1 cellular context compared by ENCODE assay signal in genomic region chr10:100470367-100470766, GRCh38.
TF ChIP-seq lines count a peak whose summit lies in the region.

No MANE protein-coding gene starts in this region.

TF ChIP-seq in HEK293, 187 proteins besides CTCF, POLR2A, EP300 and RAD21 (continued from another document and continues in another):
- no peak for TF ChIP-seq ZNF529 (tag by site-specific recombination; IDR thresholded peaks at IDR 0.05; ENCODE audit: insufficient replicate concordance)
- no peak for TF ChIP-seq ZNF518A (tag by site-specific recombination; conservative IDR thresholded peaks at IDR 0.05; ENCODE audit: low read depth)
- no peak for TF ChIP-seq SP3 (tag by site-specific recombination; IDR thresholded peaks at IDR 0.05)
- TF ChIP-seq ZNF23 (tag by site-specific recombination; IDR thresholded peaks at IDR 0.05; ENCODE audit: borderline replicate concordance) = no peak
- TF ChIP-seq ZNF121 (tag by site-specific recombination; IDR thresholded peaks at IDR 0.05) = peak; percentile 44; the same call in 1 of the 2 replicates
- TF ChIP-seq IKZF3 (tag by site-specific recombination; IDR thresholded peaks at IDR 0.05) = no peak
- no peak for TF ChIP-seq ZNF549 (tag by site-specific recombination; IDR thresholded peaks at IDR 0.05)
- TF ChIP-seq TRIM28 (IDR thresholded peaks at IDR 0.05; ENCODE audit: borderline replicate concordance, low read length) = no peak
- no peak for TF ChIP-seq YY2 (tag by site-specific recombination; IDR thresholded peaks at IDR 0.05)
- no peak for TF ChIP-seq ZNF48 (tag by site-specific recombination; IDR thresholded peaks at IDR 0.05)
- TF ChIP-seq ZNF621 (tag by site-specific recombination; IDR thresholded peaks at IDR 0.05) = no peak
- TF ChIP-seq ZNF324 (tag by site-specific recombination; IDR thresholded peaks at IDR 0.05) = no peak
- TF ChIP-seq ZNF600 (tag by site-specific recombination; IDR thresholded peaks at IDR 0.05) = peak; percentile 35; the same call in 1 of the 2 replicates
- no peak for TF ChIP-seq ZNF580 (tag by site-specific recombination; IDR thresholded peaks at IDR 0.05)
- TF ChIP-seq ZNF221 (tag by site-specific recombination; IDR thresholded peaks at IDR 0.05; ENCODE audit: borderline replicate concordance) = no peak
- TF ChIP-seq GLIS1 (tag by site-specific recombination; IDR thresholded peaks at IDR 0.05) = no peak
- TF ChIP-seq ZNF558 (tag by site-specific recombination; IDR thresholded peaks at IDR 0.05) = no peak
- TF ChIP-seq ZNF76 (tag by site-specific recombination; IDR thresholded peaks at IDR 0.05; ENCODE audit: borderline replicate concordance, low read depth) = no peak
- TF ChIP-seq ZNF223 (tag by site-specific recombination; IDR thresholded peaks at IDR 0.05) = no peak
- TF ChIP-seq, protein P1, sequence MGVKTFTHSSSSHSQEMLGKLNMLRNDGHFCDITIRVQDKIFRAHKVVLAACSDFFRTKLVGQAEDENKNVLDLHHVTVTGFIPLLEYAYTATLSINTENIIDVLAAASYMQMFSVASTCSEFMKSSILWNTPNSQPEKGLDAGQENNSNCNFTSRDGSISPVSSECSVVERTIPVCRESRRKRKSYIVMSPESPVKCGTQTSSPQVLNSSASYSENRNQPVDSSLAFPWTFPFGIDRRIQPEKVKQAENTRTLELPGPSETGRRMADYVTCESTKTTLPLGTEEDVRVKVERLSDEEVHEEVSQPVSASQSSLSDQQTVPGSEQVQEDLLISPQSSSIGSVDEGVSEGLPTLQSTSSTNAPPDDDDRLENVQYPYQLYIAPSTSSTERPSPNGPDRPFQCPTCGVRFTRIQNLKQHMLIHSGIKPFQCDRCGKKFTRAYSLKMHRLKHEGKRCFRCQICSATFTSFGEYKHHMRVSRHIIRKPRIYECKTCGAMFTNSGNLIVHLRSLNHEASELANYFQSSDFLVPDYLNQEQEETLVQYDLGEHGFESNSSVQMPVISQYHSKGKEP (tag by site-specific recombination; IDR thresholded peaks at IDR 0.05) = no peak
- peak; percentile 80; the same call in 1 of the 2 replicates for TF ChIP-seq GFI1B (tag by site-specific recombination; IDR thresholded peaks at IDR 0.05)
- TF ChIP-seq KLF8 (tag by site-specific recombination; IDR thresholded peaks at IDR 0.05) = peak; percentile 34; the same call in 1 of the 2 replicates
- TF ChIP-seq, protein P2, sequence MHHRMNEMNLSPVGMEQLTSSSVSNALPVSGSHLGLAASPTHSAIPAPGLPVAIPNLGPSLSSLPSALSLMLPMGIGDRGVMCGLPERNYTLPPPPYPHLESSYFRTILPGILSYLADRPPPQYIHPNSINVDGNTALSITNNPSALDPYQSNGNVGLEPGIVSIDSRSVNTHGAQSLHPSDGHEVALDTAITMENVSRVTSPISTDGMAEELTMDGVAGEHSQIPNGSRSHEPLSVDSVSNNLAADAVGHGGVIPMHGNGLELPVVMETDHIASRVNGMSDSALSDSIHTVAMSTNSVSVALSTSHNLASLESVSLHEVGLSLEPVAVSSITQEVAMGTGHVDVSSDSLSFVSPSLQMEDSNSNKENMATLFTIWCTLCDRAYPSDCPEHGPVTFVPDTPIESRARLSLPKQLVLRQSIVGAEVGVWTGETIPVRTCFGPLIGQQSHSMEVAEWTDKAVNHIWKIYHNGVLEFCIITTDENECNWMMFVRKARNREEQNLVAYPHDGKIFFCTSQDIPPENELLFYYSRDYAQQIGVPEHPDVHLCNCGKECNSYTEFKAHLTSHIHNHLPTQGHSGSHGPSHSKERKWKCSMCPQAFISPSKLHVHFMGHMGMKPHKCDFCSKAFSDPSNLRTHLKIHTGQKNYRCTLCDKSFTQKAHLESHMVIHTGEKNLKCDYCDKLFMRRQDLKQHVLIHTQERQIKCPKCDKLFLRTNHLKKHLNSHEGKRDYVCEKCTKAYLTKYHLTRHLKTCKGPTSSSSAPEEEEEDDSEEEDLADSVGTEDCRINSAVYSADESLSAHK (tag by site-specific recombination; IDR thresholded peaks at IDR 0.05) = no peak
- TF ChIP-seq BCL11A (tag by site-specific recombination; IDR thresholded peaks at IDR 0.05; ENCODE audit: low read depth) = no peak
- no peak for TF ChIP-seq ZNF514 (tag by site-specific recombination; IDR thresholded peaks at IDR 0.05)
- TF ChIP-seq ZNF785 (tag by site-specific recombination; IDR thresholded peaks at IDR 0.05) = no peak
- TF ChIP-seq, protein P3, sequence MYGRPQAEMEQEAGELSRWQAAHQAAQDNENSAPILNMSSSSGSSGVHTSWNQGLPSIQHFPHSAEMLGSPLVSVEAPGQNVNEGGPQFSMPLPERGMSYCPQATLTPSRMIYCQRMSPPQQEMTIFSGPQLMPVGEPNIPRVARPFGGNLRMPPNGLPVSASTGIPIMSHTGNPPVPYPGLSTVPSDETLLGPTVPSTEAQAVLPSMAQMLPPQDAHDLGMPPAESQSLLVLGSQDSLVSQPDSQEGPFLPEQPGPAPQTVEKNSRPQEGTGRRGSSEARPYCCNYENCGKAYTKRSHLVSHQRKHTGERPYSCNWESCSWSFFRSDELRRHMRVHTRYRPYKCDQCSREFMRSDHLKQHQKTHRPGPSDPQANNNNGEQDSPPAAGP (tag by site-specific recombination; IDR thresholded peaks at IDR 0.05) = no peak
- TF ChIP-seq ZNF548 (tag by site-specific recombination; IDR thresholded peaks at IDR 0.05) = no peak
- TF ChIP-seq ZNF488 (tag by site-specific recombination; IDR thresholded peaks at IDR 0.05) = no peak
- no peak for TF ChIP-seq ZNF837 (tag by site-specific recombination; IDR thresholded peaks at IDR 0.05)
- TF ChIP-seq, protein P4, sequence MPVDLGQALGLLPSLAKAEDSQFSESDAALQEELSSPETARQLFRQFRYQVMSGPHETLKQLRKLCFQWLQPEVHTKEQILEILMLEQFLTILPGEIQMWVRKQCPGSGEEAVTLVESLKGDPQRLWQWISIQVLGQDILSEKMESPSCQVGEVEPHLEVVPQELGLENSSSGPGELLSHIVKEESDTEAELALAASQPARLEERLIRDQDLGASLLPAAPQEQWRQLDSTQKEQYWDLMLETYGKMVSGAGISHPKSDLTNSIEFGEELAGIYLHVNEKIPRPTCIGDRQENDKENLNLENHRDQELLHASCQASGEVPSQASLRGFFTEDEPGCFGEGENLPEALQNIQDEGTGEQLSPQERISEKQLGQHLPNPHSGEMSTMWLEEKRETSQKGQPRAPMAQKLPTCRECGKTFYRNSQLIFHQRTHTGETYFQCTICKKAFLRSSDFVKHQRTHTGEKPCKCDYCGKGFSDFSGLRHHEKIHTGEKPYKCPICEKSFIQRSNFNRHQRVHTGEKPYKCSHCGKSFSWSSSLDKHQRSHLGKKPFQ (tag by site-specific recombination; IDR thresholded peaks at IDR 0.05) = no peak
- TF ChIP-seq, protein P5, sequence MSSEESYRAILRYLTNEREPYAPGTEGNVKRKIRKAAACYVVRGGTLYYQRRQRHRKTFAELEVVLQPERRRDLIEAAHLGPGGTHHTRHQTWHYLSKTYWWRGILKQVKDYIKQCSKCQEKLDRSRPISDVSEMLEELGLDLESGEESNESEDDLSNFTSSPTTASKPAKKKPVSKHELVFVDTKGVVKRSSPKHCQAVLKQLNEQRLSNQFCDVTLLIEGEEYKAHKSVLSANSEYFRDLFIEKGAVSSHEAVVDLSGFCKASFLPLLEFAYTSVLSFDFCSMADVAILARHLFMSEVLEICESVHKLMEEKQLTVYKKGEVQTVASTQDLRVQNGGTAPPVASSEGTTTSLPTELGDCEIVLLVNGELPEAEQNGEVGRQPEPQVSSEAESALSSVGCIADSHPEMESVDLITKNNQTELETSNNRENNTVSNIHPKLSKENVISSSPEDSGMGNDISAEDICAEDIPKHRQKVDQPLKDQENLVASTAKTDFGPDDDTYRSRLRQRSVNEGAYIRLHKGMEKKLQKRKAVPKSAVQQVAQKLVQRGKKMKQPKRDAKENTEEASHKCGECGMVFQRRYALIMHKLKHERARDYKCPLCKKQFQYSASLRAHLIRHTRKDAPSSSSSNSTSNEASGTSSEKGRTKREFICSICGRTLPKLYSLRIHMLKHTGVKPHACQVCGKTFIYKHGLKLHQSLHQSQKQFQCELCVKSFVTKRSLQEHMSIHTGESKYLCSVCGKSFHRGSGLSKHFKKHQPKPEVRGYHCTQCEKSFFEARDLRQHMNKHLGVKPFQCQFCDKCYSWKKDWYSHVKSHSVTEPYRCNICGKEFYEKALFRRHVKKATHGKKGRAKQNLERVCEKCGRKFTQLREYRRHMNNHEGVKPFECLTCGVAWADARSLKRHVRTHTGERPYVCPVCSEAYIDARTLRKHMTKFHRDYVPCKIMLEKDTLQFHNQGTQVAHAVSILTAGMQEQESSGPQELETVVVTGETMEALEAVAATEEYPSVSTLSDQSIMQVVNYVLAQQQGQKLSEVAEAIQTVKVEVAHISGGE (tag by site-specific recombination; conservative IDR thresholded peaks at IDR 0.05; ENCODE audit: low read depth) = no peak
- TF ChIP-seq ZXDB (tag by site-specific recombination; IDR thresholded peaks at IDR 0.05) = peak; percentile 49
- TF ChIP-seq ZBTB7A (tag by site-specific recombination; IDR thresholded peaks at IDR 0.05; ENCODE audit: low read depth) = no peak
- TF ChIP-seq, protein P6, sequence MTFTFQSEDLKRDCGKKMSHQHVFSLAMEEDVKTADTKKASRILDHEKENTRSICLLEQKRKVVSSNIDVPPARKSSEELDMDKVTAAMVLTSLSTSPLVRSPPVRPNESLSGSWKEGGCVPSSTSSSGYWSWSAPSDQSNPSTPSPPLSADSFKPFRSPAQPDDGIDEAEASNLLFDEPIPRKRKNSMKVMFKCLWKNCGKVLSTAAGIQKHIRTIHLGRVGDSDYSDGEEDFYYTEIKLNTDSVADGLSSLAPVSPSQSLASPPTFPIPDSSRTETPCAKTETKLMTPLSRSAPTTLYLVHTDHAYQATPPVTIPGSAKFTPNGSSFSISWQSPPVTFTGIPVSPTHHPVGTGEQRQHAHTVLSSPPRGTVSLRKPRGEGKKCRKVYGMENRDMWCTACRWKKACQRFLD (tag by site-specific recombination; IDR thresholded peaks at IDR 0.05) = no peak
- TF ChIP-seq ZNF24 (tag by site-specific recombination; IDR thresholded peaks at IDR 0.05) = 0 out of 2 replicates have a peak, but pooled peaks have one; percentile 54
- peak; percentile 58 for TF ChIP-seq ZBTB17 (tag by site-specific recombination; IDR thresholded peaks at IDR 0.05)
- TF ChIP-seq WT1 (tag by site-specific recombination; IDR thresholded peaks at IDR 0.05) = no peak; the same call in 1 of the 2 replicates
- TF ChIP-seq EGR2 (tag by site-specific recombination; IDR thresholded peaks at IDR 0.05; ENCODE audit: low read depth) = no peak
- peak; percentile 39; the same call in 1 of the 2 replicates for TF ChIP-seq ZNF335 (tag by site-specific recombination; conservative IDR thresholded peaks at IDR 0.05)
- peak; percentile 80 for TF ChIP-seq ZNF629 (tag by site-specific recombination; IDR thresholded peaks at IDR 0.05)
- TF ChIP-seq PRDM1 (tag by site-specific recombination; IDR thresholded peaks at IDR 0.05) = 0 out of 2 replicates have a peak, but pooled peaks have one; percentile 22
- TF ChIP-seq ZNF747 (tag by site-specific recombination; IDR thresholded peaks at IDR 0.05) = no peak
- no peak for TF ChIP-seq ZNF701 (tag by site-specific recombination; IDR thresholded peaks at IDR 0.05)
- TF ChIP-seq KLF9 (tag by site-specific recombination; IDR thresholded peaks at IDR 0.05; ENCODE audit: low read depth) = no peak
- TF ChIP-seq ZNF660 (tag by site-specific recombination; IDR thresholded peaks at IDR 0.05) = 0 out of 2 replicates have a peak, but pooled peaks have one; percentile 59
- no peak for TF ChIP-seq ZNF350 (tag by site-specific recombination; IDR thresholded peaks at IDR 0.05)
- TF ChIP-seq ZBTB8A (tag by site-specific recombination; IDR thresholded peaks at IDR 0.05) = no peak
- no peak for TF ChIP-seq ZNF423 (tag by site-specific recombination; IDR thresholded peaks at IDR 0.05)
- TF ChIP-seq ZNF16 (tag by site-specific recombination; IDR thresholded peaks at IDR 0.05; ENCODE audit: low read depth) = no peak
